ENCODE assay signal across 8 cellular contexts in genomic region chr2:200483729-200484198, GRCh38. TPM values are rescaled to one million over a fixed set of nuclear protein-coding genes. Genes with fewer than 3 reads are reported as not detected.
DNase-seq lines count a peak whose midpoint lies in the region; ATAC-seq and TF ChIP-seq lines count a peak whose summit lies in the region.

No MANE protein-coding gene starts in this region.

- no peak overlapping the region for H2AFZ ChIP-seq in OCI-LY3 (ENCODE audit: low read depth, low read length)

- TF ChIP-seq POLR2A in stomach (IDR thresholded peaks at IDR 0.05), result no peak

- no peaks in the 10 kb centered on the region for H4K20me1 ChIP-seq in OCI-LY3 (ENCODE audit: insufficient read depth, low read length)

- no peaks in the 10 kb centered on the region for H3K4me1 ChIP-seq in OCI-LY3 (ENCODE audit: low read length)
- H3K4me1 ChIP-seq in stomach, result peaks cover 0 to 15% (median 4%) of the 10 kb centered on the region in 4 donors

- intact Hi-C loops in stomach (cut with DNase I; ENCODE audit: low total_unique reads), result loop anchor here (5.0 kb wide), 1 partner anchor 501 kb away; no protein-coding TSS in a partner anchor

- H3K27me3 ChIP-seq in OCI-LY3 (ENCODE audit: low read depth, low read length), result no peaks in the 10 kb centered on the region
- no peaks in the 10 kb centered on the region for H3K27me3 ChIP-seq in stomach

- no peaks in the 10 kb centered on the region for H3K79me2 ChIP-seq in OCI-LY3 (ENCODE audit: low read length)

- peak; percentile 65 for TF ChIP-seq CTCF in OCI-LY3 (IDR thresholded peaks at IDR 0.05; ENCODE audit: low read depth, low read length)
- TF ChIP-seq CTCF in stomach (IDR thresholded peaks at IDR 0.05), result peak in 4 of 7 experiments; percentile 21 to 44 (median 30)

- no peak overlapping the region for H3K4me2 ChIP-seq in OCI-LY3 (ENCODE audit: low read length)

- no peak overlapping the region for H3K27ac ChIP-seq in OCI-LY3 (ENCODE audit: low read length)
- no peak overlapping the region for H3K27ac ChIP-seq in stomach

- H3K36me3 ChIP-seq in OCI-LY3 (replicated peaks; ENCODE audit: low read depth, low read length) (peaks cover under 1% of the 10 kb centered on the region), stomach (peaks cover 0 to 13% (median 9%) of the 10 kb centered on the region in 4 donors)

- no peaks in the 10 kb centered on the region for H3K9me3 ChIP-seq in OCI-LY3 (ENCODE audit: insufficient read depth, low read length)
- no peaks in the 10 kb centered on the region for H3K9me3 ChIP-seq in stomach

- peak; percentile 51 for ATAC-seq in GM19438 (IDR thresholded peaks at IDR 0.05; ENCODE audit: low read depth, unreplicated experiment)
- ATAC-seq in HG03558 (IDR thresholded peaks at IDR 0.05; ENCODE audit: extremely low read depth, unreplicated experiment), result peak; percentile 51
- peak; percentile 92 for ATAC-seq in esophagus mucosa
- ATAC-seq in HG02970 (IDR thresholded peaks at IDR 0.05; ENCODE audit: low FRiP score, unreplicated experiment), result no peak

- DNase-seq in ELR (ENCODE audit: low read depth) (peak; percentile 50), stomach (peak; percentile 66), putamen (ENCODE audit: low spot score) (no peak)

- TF ChIP-seq EP300 in stomach (IDR thresholded peaks at IDR 0.05), result no peak

- H3K4me3 ChIP-seq in OCI-LY3 (ENCODE audit: low read length) (no peak overlapping the region), stomach (no peak overlapping the region)

- no peak overlapping the region for H3K9ac ChIP-seq in OCI-LY3 (ENCODE audit: low read length)

- 25 to 49% (median 35%) methylated on average over 4 of the region's 4 CpGs for WGBS in stomach, 5 donors

RNA-seq across cellular contexts. Expression of gene KCTD18, which starts 26.1 kb away (rescaled TPM):
- total RNA-seq in esophagus mucosa (10.8 TPM), stomach (10 to 100 TPM in 4 of 5 donors, 1 to 10 TPM in 1; 1.2 to 22.9 (median 15.4) TPM)
- 10 to 100 TPM in 2 of 3 donors, 1 to 10 TPM in 1; 7.2 to 17.9 (median 10.6) TPM for polyA plus RNA-seq in stomach

RNA-seq across cellular contexts. Expression of gene SGO2, which starts 42.2 kb away (rescaled TPM):
- 6.3 TPM for total RNA-seq in esophagus mucosa
- total RNA-seq in stomach, result 1 to 10 TPM in 4 of 5 donors, under 1 TPM in 1; 0.58 to 6.7 (median 3.7) TPM
- polyA plus RNA-seq in stomach, result 1 to 10 TPM in 2 of 3 donors, under 1 TPM in 1; 0.92 to 1.3 (median 1.1) TPM
